Comparison of ENCODE assay signal across 16 cellular contexts in the genomic region with DNA sequence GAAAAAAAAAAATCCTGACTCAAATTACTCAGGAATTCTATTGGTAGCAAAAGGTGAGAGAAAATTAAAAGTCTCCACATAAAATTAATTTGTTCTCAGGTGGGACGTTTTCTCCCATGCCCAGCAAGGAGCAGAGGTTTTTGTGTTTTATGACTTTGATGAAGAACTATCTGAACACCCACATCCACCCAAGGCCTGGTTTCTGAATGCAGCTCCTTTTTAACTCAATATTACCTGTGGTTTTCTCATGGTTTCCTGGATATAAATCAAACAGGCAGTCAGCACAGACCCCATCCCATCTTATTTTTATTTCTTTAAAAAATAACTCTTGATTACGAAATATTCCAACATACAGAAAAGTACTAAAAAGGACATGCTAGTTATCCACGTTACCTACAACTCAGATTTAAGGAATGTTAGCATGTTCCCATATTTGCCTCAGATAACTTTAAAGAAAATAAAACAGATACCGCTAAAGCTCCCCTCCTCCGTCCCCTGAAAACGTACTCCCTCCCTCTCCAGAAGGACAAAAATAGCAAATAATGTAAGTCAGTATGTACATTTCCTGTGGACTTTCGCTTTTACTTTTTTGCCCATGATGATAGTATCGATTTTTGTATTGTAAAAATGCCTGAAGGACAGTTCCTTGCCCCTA. TPM values are rescaled to one million over a fixed set of nuclear protein-coding genes. Genes with fewer than 3 reads are reported as not detected.
DNase-seq lines count a peak whose midpoint lies in the region; ATAC-seq and TF ChIP-seq lines count a peak whose summit lies in the region.
"Had no signal": no experiment of that assay in that cellular context is flagged by ENCODE, and none has a peak within 500 bp of the region (broad histone marks: within the 10 kb centered on the region; RNA-seq: fewer than 3 reads in every experiment).

No MANE protein-coding gene starts in this region.

- no peak for TF ChIP-seq CTCF in MCF 10A (IDR thresholded peaks at IDR 0.05; ENCODE audit: unreplicated experiment)

- POLR2A ChIA-PET in MCF 10A (lab: Yijun Ruan, JAX), result interaction anchor here (0.7 to 4.9 kb wide), 26 partner anchors 8 to 333 kb away, joined by 3 to 71 read pairs (median 5); a partner anchor contains a TSS

- H3K4me1 Mint-ChIP-seq in activated CD8-positive, alpha-beta memory T cell treated with anti-CD3 and anti-CD28 coated beads, Interleukin-2, amount 10 ng/mL, durations not matched to agents 7 days and 5 days, result peaks cover 8% of the 10 kb centered on the region
- H3K4me1 Mint-ChIP-seq in MCF 10A (ENCODE audit: insufficient read depth, unreplicated experiment), result peaks cover 69% of the 10 kb centered on the region
- peaks cover 4 to 9% of the 10 kb centered on the region in 2 donors for H3K4me1 Mint-ChIP-seq in stimulated activated naive B cell treated with anti-CD40 and anti-IgM and Interleukin-4, amounts not matched to agents 10 μg/mL and 1 μg/mL and 100 μg/mL, for 72 hours

- no peak overlapping the region for H3K4me3 Mint-ChIP-seq in activated CD8-positive, alpha-beta memory T cell treated with anti-CD3 and anti-CD28 coated beads, Interleukin-2, amount 10 ng/mL, durations not matched to agents 7 days and 5 days
- H3K4me3 Mint-ChIP-seq in MCF 10A (ENCODE audit: unreplicated experiment), result peak overlapping the region; percentile 57
- H3K4me3 Mint-ChIP-seq in stimulated activated naive B cell treated with anti-CD40 and anti-IgM and Interleukin-4, amounts not matched to agents 10 μg/mL and 1 μg/mL and 100 μg/mL, for 72 hours, result peak overlapping the region; percentile 61 to 63
- H3K4me3 Mint-ChIP-seq: activated CD8-positive, alpha-beta T cell treated with anti-CD3 and anti-CD28 coated beads for 36 hours had no signal

- H3K36me3 Mint-ChIP-seq in activated CD8-positive, alpha-beta memory T cell treated with anti-CD3 and anti-CD28 coated beads, Interleukin-2, amount 10 ng/mL, durations not matched to agents 7 days and 5 days, result no peaks in the 10 kb centered on the region
- H3K36me3 Mint-ChIP-seq in MCF 10A (ENCODE audit: insufficient read depth, unreplicated experiment), result no peaks in the 10 kb centered on the region
- peaks cover 0 to 2% of the 10 kb centered on the region in 2 donors for H3K36me3 Mint-ChIP-seq in stimulated activated naive B cell treated with anti-CD40 and anti-IgM and Interleukin-4, amounts not matched to agents 10 μg/mL and 1 μg/mL and 100 μg/mL, for 72 hours
- H3K36me3 Mint-ChIP-seq: CD4-positive, CD25-positive, alpha-beta regulatory T cell had no signal

- no peaks in the 10 kb centered on the region for H3K9me3 Mint-ChIP-seq in activated CD8-positive, alpha-beta memory T cell treated with anti-CD3 and anti-CD28 coated beads, Interleukin-2, amount 10 ng/mL, durations not matched to agents 7 days and 5 days (ENCODE audit: low read depth)
- no peaks in the 10 kb centered on the region for H3K9me3 Mint-ChIP-seq in MCF 10A (ENCODE audit: unreplicated experiment)
- no peaks in the 10 kb centered on the region for H3K9me3 Mint-ChIP-seq in stimulated activated naive B cell treated with anti-CD40 and anti-IgM and Interleukin-4, amounts not matched to agents 10 μg/mL and 1 μg/mL and 100 μg/mL, for 72 hours
- H3K9me3 Mint-ChIP-seq: activated CD8-positive, alpha-beta T cell treated with anti-CD3 and anti-CD28 coated beads for 36 hours had no signal

- DNase-seq in activated CD8-positive, alpha-beta memory T cell treated with anti-CD3 and anti-CD28 coated beads, Interleukin-2, amount 10 ng/mL, durations not matched to agents 7 days and 5 days, result no peak
- DNase-seq in activated CD8-positive, alpha-beta memory T cell treated with anti-CD3 and anti-CD28 coated beads, Interleukin-2, amount 50 U/mL, for 48 hours, result no peak
- DNase-seq in MCF 10A (ENCODE audit: unreplicated experiment) (no peak), iris pigment epithelial cell (ENCODE audit: low read depth) (peak; percentile 50), pons (ENCODE audit: low spot score) (no peak), DMS153 treated with DMSO at 0.1 percent for 48 hours (lab: John Stamatoyannopoulos, UW; ENCODE audit: unreplicated experiment) (no peak), left lobe of liver (ENCODE audit: low spot score) (no peak)
- DNase-seq in stimulated activated naive B cell treated with anti-CD40 and anti-IgM and Interleukin-4, amounts not matched to agents 10 μg/mL and 1 μg/mL and 100 μg/mL, for 72 hours, result no peak
- DNase-seq: aorta; CD4-positive, CD25-positive, alpha-beta regulatory T cell; effector CD8-positive, alpha-beta T cell; NCI-H1694 treated with DMSO at 0.1 percent for 48 hours; NCI-H524 treated with DMSO at 0.1 percent for 48 hours; OCI-M1 had no signal

- H3K27me3 Mint-ChIP-seq in activated CD8-positive, alpha-beta memory T cell treated with anti-CD3 and anti-CD28 coated beads, Interleukin-2, amount 10 ng/mL, durations not matched to agents 7 days and 5 days, result no peaks in the 10 kb centered on the region
- H3K27me3 Mint-ChIP-seq in MCF 10A (ENCODE audit: insufficient read depth, unreplicated experiment), result no peaks in the 10 kb centered on the region
- H3K27me3 Mint-ChIP-seq in stimulated activated naive B cell treated with anti-CD40 and anti-IgM and Interleukin-4, amounts not matched to agents 10 μg/mL and 1 μg/mL and 100 μg/mL, for 72 hours, result no peaks in the 10 kb centered on the region
- H3K27me3 Mint-ChIP-seq: activated CD8-positive, alpha-beta T cell treated with anti-CD3 and anti-CD28 coated beads for 36 hours; CD4-positive, CD25-positive, alpha-beta regulatory T cell had no signal

- no TSS peak for BruUV-seq in MCF 10A (replicated peaks; lab: Mats Ljungman, UMichigan)

- CTCF ChIA-PET in activated CD8-positive, alpha-beta memory T cell treated with anti-CD3 and anti-CD28 coated beads, Interleukin-2, amount 10 ng/mL, durations not matched to agents 7 days and 5 days (lab: Charles Lee), result no interaction called here
- CTCF ChIA-PET in MCF 10A (lab: Yijun Ruan, JAX), result interaction anchor here (0.5 to 3.4 kb wide), 14 partner anchors 8 to 1646 kb away, joined by 3 to 13 read pairs (median 4); no protein-coding TSS in a partner anchor

- intact Hi-C loops in MCF 10A (cut with micrococcal nuclease), result loop anchor here (2.0 kb wide), 1 partner anchor 39 kb away; no protein-coding TSS in a partner anchor

- peak overlapping the region; percentile 3 for H3K27ac Mint-ChIP-seq in activated CD8-positive, alpha-beta memory T cell treated with anti-CD3 and anti-CD28 coated beads, Interleukin-2, amount 10 ng/mL, durations not matched to agents 7 days and 5 days
- peak overlapping the region; percentile 85 for H3K27ac Mint-ChIP-seq in MCF 10A (ENCODE audit: low read depth, unreplicated experiment)
- no peak overlapping the region for H3K27ac Mint-ChIP-seq in stimulated activated naive B cell treated with anti-CD40 and anti-IgM and Interleukin-4, amounts not matched to agents 10 μg/mL and 1 μg/mL and 100 μg/mL, for 72 hours
- H3K27ac Mint-ChIP-seq: activated CD8-positive, alpha-beta T cell treated with anti-CD3 and anti-CD28 coated beads for 36 hours had no signal

- no peak for ATAC-seq in activated CD8-positive, alpha-beta memory T cell treated with anti-CD3 and anti-CD28 coated beads, Interleukin-2, amount 10 ng/mL, durations not matched to agents 7 days and 5 days
- ATAC-seq in stimulated activated naive B cell treated with anti-CD40 and anti-IgM and Interleukin-4, amounts not matched to agents 10 μg/mL and 1 μg/mL and 100 μg/mL, for 72 hours (replicated peaks), result no peak
- no peak for ATAC-seq in left lobe of liver
- ATAC-seq: SK-N-SH treated with all-trans-retinoic acid at 6 μM for 48 hours had no signal

RNA-seq across cellular contexts. Expression of a gene that starts 43.4 kb away (rescaled TPM):
- total RNA-seq in activated CD8-positive, alpha-beta memory T cell treated with anti-CD3 and anti-CD28 coated beads, Interleukin-2, amount 10 ng/mL, durations not matched to agents 7 days and 5 days, result under 1 TPM; 0.15 to 0.26 TPM
- total RNA-seq in MCF 10A (2022), result 23.1 and 27.6 TPM in 2 replicates
- 0.88 TPM for total RNA-seq in left lobe of liver
- total RNA-seq: activated CD8-positive, alpha-beta T cell treated with anti-CD3 and anti-CD28 coated beads for 36 hours; CD4-positive, CD25-positive, alpha-beta regulatory T cell had no signal

Comparison
In these comparisons a context has a peak if more than half of its experiments do, and no peak if none do; other contexts are left out.
1. RNA of a gene that starts 43.4 kb away (total RNA-seq): 23.1 to 27.6 TPM in MCF 10A; 0.88 TPM in left lobe of liver (single experiment) and 0.15 to 0.26 TPM in activated CD8-positive, alpha-beta memory T cell treated with anti-CD3 and anti-CD28 coated beads, Interleukin-2, amount 10 ng/mL, durations not matched to agents 7 days and 5 days; every median in the first group is over 10 times any median in the second.